Comparison of ENCODE assay signal across 8 cellular contexts in genomic region chr9:131394464-131395026, GRCh38. TPM values are rescaled to one million over a fixed set of nuclear protein-coding genes. Genes with fewer than 3 reads are reported as not detected.
DNase-seq lines count a peak whose midpoint lies in the region; TF ChIP-seq lines count a peak whose summit lies in the region.

No MANE protein-coding gene starts in this region.

- H3K27me3 ChIP-seq in parathyroid adenoma (ENCODE audit: control insufficient read depth, insufficient read depth, low read length), result no peaks in the 10 kb centered on the region

- peaks cover 11% of the 10 kb centered on the region; the same call in 1 of the 2 replicates for H3K36me3 Mint-ChIP-seq in HFFc6 (ENCODE audit: low read depth)
- H3K36me3 Mint-ChIP-seq in activated naive CD4-positive, alpha-beta T cell treated with anti-CD3 and anti-CD28 coated beads, Interleukin-2, amount 10 ng/mL, durations not matched to agents 7 days and 5 days, result peaks cover 18% of the 10 kb centered on the region

- H3K4me1 ChIP-seq in OCI-LY7 (ENCODE audit: insufficient read depth, low read length, poor library complexity, severe bottlenecking) (peaks cover 46% of the 10 kb centered on the region), parathyroid adenoma (peaks cover 20% of the 10 kb centered on the region)

- H3K4me2 ChIP-seq in OCI-LY7 (ENCODE audit: low read length) (peak overlapping the region; percentile 98), parathyroid adenoma (ENCODE audit: low read length) (peak overlapping the region; percentile 81)

- H3K9me3 Mint-ChIP-seq in HFFc6, result no peaks in the 10 kb centered on the region
- H3K9me3 Mint-ChIP-seq in activated naive CD4-positive, alpha-beta T cell treated with anti-CD3 and anti-CD28 coated beads, Interleukin-2, amount 10 ng/mL, durations not matched to agents 7 days and 5 days, result no peaks in the 10 kb centered on the region

- H3K79me2 ChIP-seq in OCI-LY7 (ENCODE audit: insufficient read depth, low read depth, low read length) (peaks cover 51% of the 10 kb centered on the region), parathyroid adenoma (peaks cover 26% of the 10 kb centered on the region)

- no TSS peak for BruUV-seq in OCI-LY7 (replicated peaks; lab: Mats Ljungman, UMichigan)

- peaks cover 44% of the 10 kb centered on the region for H3K4me1 Mint-ChIP-seq in HFFc6 (ENCODE audit: low read depth)
- peaks cover 55% of the 10 kb centered on the region for H3K4me1 Mint-ChIP-seq in activated naive CD4-positive, alpha-beta T cell treated with anti-CD3 and anti-CD28 coated beads, Interleukin-2, amount 10 ng/mL, durations not matched to agents 7 days and 5 days

- H3K27me3 Mint-ChIP-seq in HFFc6 (ENCODE audit: insufficient read depth), result peaks cover 8% of the 10 kb centered on the region
- peaks cover 25% of the 10 kb centered on the region for H3K27me3 Mint-ChIP-seq in activated naive CD4-positive, alpha-beta T cell treated with anti-CD3 and anti-CD28 coated beads, Interleukin-2, amount 10 ng/mL, durations not matched to agents 7 days and 5 days

- no peaks in the 10 kb centered on the region for H3K9me3 ChIP-seq in OCI-LY7 (ENCODE audit: low read length)
- H3K9me3 ChIP-seq in parathyroid adenoma (ENCODE audit: control insufficient read depth, low read length), result no peaks in the 10 kb centered on the region

- H3K9ac ChIP-seq in parathyroid adenoma, result no peak overlapping the region

- CTCF ChIA-PET in OCI-LY7 (lab: Charles Lee; ENCODE audit: unreplicated experiment) (no interaction called here), HEK293T (lab: Yijun Ruan, JAX) (no interaction called here)
- CTCF ChIA-PET in activated naive CD4-positive, alpha-beta T cell treated with anti-CD3 and anti-CD28 coated beads, Interleukin-2, amount 10 ng/mL, durations not matched to agents 7 days and 5 days (lab: Charles Lee), result interaction anchor here (0.7 kb wide), 1 partner anchor 10 kb away, joined by 3 read pairs; no protein-coding TSS in a partner anchor

- H3K4me3 ChIP-seq in GM12865 (ENCODE audit: low read depth, low read length) (peak overlapping the region; percentile 95), OCI-LY7 (ENCODE audit: low read depth, low read length, poor library complexity, severe bottlenecking) (peak overlapping the region; percentile 85), parathyroid adenoma (ENCODE audit: low read depth, low read length) (peak overlapping the region; percentile 62)

- peaks cover 25% of the 10 kb centered on the region for H3K36me3 ChIP-seq in OCI-LY7 (ENCODE audit: insufficient read depth, low read length)
- no peaks in the 10 kb centered on the region for H3K36me3 ChIP-seq in parathyroid adenoma (ENCODE audit: control insufficient read depth, insufficient read depth, low read length)

- intact Hi-C loops in OCI-LY7 (cut with micrococcal nuclease; ENCODE audit: unreplicated experiment), result loop anchor here (2.0 to 10.0 kb wide), 2 partner anchors 84 to 280 kb away; no protein-coding TSS in a partner anchor

- TF ChIP-seq CTCF in GM12865 (IDR thresholded peaks at IDR 0.05; ENCODE audit: insufficient read depth, low read depth, low read length, missing control alignments) (no peak), HFFc6 (IDR thresholded peaks at IDR 0.05) (no peak), OCI-LY7 (conservative IDR thresholded peaks at IDR 0.05; ENCODE audit: low read length) (no peak), parathyroid adenoma (IDR thresholded peaks at IDR 0.05) (no peak)

- peak overlapping the region; percentile 93 for H3K27ac Mint-ChIP-seq in HFFc6
- H3K27ac Mint-ChIP-seq in activated naive CD4-positive, alpha-beta T cell treated with anti-CD3 and anti-CD28 coated beads, Interleukin-2, amount 10 ng/mL, durations not matched to agents 7 days and 5 days, result peak overlapping the region; percentile 99

- H3K9me2 ChIP-seq in OCI-LY7 (ENCODE audit: insufficient read depth, low read length), result no peaks in the 10 kb centered on the region

- POLR2A ChIA-PET in OCI-LY7 (lab: Charles Lee) (no interaction called here), HEK293T (lab: Yijun Ruan, JAX) (no interaction called here)

- DNase-seq in GM12865 (ENCODE audit: low read depth) (peak; percentile 63), HFFc6 (peak; percentile 25), OCI-LY7 (ENCODE audit: low spot score) (peak; percentile 68), glomerular visceral epithelial cell (ENCODE audit: extremely low spot score) (peak; percentile 32), middle frontal gyrus (ENCODE audit: extremely low spot score, low spot score) (no peak), HEK293T (ENCODE audit: extremely low spot score) (no peak)
- DNase-seq in activated naive CD4-positive, alpha-beta T cell treated with anti-CD3 and anti-CD28 coated beads, Interleukin-2, amount 10 ng/mL, durations not matched to agents 7 days and 5 days, result peak; percentile 70

- H2AFZ ChIP-seq in OCI-LY7 (ENCODE audit: low read length), result no peak overlapping the region
- peak overlapping the region; percentile 46 for H2AFZ ChIP-seq in parathyroid adenoma

- H3K27ac ChIP-seq in OCI-LY7 (ENCODE audit: low read depth, low read length, poor library complexity, severe bottlenecking) (peak overlapping the region; percentile 83), parathyroid adenoma (peak overlapping the region; percentile 70)

- peak overlapping the region; percentile 98 for H3K4me3 Mint-ChIP-seq in HFFc6
- H3K4me3 Mint-ChIP-seq in activated naive CD4-positive, alpha-beta T cell treated with anti-CD3 and anti-CD28 coated beads, Interleukin-2, amount 10 ng/mL, durations not matched to agents 7 days and 5 days, result peak overlapping the region; percentile 86

- H4K20me1 ChIP-seq in OCI-LY7 (ENCODE audit: insufficient read depth, low read length), result peaks cover 32% of the 10 kb centered on the region

TF ChIP-seq in HEK293T, 16 proteins besides CTCF, POLR2A, EP300 and RAD21:
- TF ChIP-seq FOXM1 (IDR thresholded peaks at IDR 0.05; ENCODE audit: borderline replicate concordance), result no peak
- no peak for TF ChIP-seq FOXA1 (IDR thresholded peaks at IDR 0.05)
- no peak for TF ChIP-seq FOXK2 (IDR thresholded peaks at IDR 0.05)
- TF ChIP-seq ELF4 (IDR thresholded peaks at IDR 0.05), result no peak
- no peak for TF ChIP-seq CTBP1 (IDR thresholded peaks at IDR 0.05; ENCODE audit: borderline replicate concordance)
- TF ChIP-seq HDGF (IDR thresholded peaks at IDR 0.05; ENCODE audit: borderline replicate concordance), result no peak
- TF ChIP-seq BHLHE40 (IDR thresholded peaks at IDR 0.05; ENCODE audit: borderline replicate concordance), result no peak
- no peak for TF ChIP-seq ARNT (IDR thresholded peaks at IDR 0.05)
- TF ChIP-seq ZNF384 (IDR thresholded peaks at IDR 0.05), result no peak
- no peak for TF ChIP-seq NFRKB (IDR thresholded peaks at IDR 0.05)
- TF ChIP-seq LEF1 (IDR thresholded peaks at IDR 0.05; ENCODE audit: borderline replicate concordance), result no peak; the same call in 1 of the 2 replicates
- no peak for TF ChIP-seq TARDBP (IDR thresholded peaks at IDR 0.05)
- no peak for TF ChIP-seq SP1 (IDR thresholded peaks at IDR 0.05)
- no peak for TF ChIP-seq L3MBTL2 (conservative IDR thresholded peaks at IDR 0.05)
- no peak for TF ChIP-seq PKNOX1 (IDR thresholded peaks at IDR 0.05)
- TF ChIP-seq SUZ12 (IDR thresholded peaks at IDR 0.05), result no peak

RNA-seq across cellular contexts. Expression of gene PRRC2B, which starts 0.7 kb away (rescaled TPM):
- 100 to 1,000 TPM; 130 to 173 (median 145) TPM for total RNA-seq in HFFc6 (2021; fragmentation: NEBNext Ultra II Directional; extraction: Animal tissue kit (Norgen Biotek cat#: 25700))
- total RNA-seq in OCI-LY7 (2014; rRNA removed; shearing (Covaris generic)), result 84.2 and 89.4 TPM in 2 replicates
- 210 and 224 TPM in 2 replicates for total RNA-seq in OCI-LY7 (2022)

Comparison
In these comparisons a context has a peak if more than half of its experiments do, and no peak if none do; other contexts are left out.
1. DNase-seq: peak in GM12865 (single experiment), HFFc6 (single experiment), OCI-LY7 (single experiment), activated naive CD4-positive, alpha-beta T cell treated with anti-CD3 and anti-CD28 coated beads, Interleukin-2, amount 10 ng/mL, durations not matched to agents 7 days and 5 days (single experiment) and glomerular visceral epithelial cell (single experiment); none in middle frontal gyrus (single experiment) and HEK293T (single experiment).
2. Peak in every context shown above with its lines, with median percentiles within 50 percentile points of each other: H3K4me3 ChIP-seq.